In the genomic region with DNA sequence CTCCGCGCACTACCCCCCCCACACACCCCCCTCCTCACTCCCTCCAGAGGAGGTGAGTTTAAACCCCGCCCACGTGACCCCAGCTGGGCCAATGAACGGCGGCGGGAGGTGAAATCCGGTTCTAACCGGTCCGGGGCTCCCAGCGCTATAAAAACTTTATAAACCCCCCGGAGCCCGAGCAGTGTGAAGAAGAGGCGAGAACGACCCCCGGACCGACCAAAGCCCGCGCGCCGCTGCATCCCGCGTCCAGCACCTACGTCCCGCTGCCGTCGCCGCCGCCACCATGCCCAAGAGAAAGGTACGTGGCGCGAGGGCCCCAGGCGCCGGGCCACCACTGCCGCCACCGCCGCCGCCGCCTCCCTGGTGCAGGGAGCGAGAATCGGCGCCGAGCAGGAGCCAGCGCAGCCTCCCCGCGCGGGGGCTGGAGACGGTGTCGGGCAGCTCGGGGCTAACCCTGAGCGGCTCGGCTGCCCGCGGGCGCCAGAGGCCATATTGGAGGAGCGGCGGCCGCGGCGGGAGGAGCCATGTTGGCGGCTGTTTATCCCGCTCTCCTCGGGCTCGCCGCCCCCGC, we compare ENCODE assay signal across 8 cellular contexts. TPM values are rescaled to one million over a fixed set of nuclear protein-coding genes. Genes with fewer than 3 reads are reported as not detected.
A peak's percentile ranks its signal among the peaks of the same experiment; 100 is the strongest.
DNase-seq lines count a peak whose midpoint lies in the region; ATAC-seq and TF ChIP-seq lines count a peak whose summit lies in the region.

A gene (plus strand): TSS at position 111 of the 571 bp plus-strand sequence. CDS start 173 bp downstream, at position 284.

- no peaks in the 10 kb centered on the region for H3K27me3 ChIP-seq in colonic mucosa

- intact Hi-C loops in colonic mucosa (cut with DNase I) (no loop called here), left colon (cut with DNase I, micrococcal nuclease) (no loop called here)

- H3K27ac ChIP-seq in colonic mucosa, result peak within 1 kb of the TSS; percentile 100

- H3K9ac ChIP-seq in colonic mucosa (ENCODE audit: low read depth in 2 of 2, low read length in 2 of 2), result peak within 1 kb of the TSS; percentile 73 to 98

- no peaks in the 10 kb centered on the region for H3K9me3 ChIP-seq in colonic mucosa

- H3K4me1 ChIP-seq in colonic mucosa, result peaks cover 20% of the 10 kb centered on the region

- peak; percentile 91 for TF ChIP-seq POLR2A in GM18951 (IDR thresholded peaks at IDR 0.05; ENCODE audit: extremely low read depth, insufficient read depth, insufficient read length)

- CTCF ChIA-PET in AG04449 (lab: Yijun Ruan, JAX), result interaction anchor here (1.1 to 3.5 kb wide), 4 partner anchors 11 to 39 kb away, joined by 3 to 47 read pairs (median 16); a partner anchor contains a TSS

- POLR2A ChIA-PET in AG04449 (lab: Yijun Ruan, JAX), result interaction anchor here (0.5 to 2.1 kb wide), 4 partner anchors 28 to 160 kb away, joined by 3 to 7 read pairs (median 4); a partner anchor contains a TSS

- in situ Hi-C loops in GM18951 (cut with MboI; ENCODE audit: low sequenced_read_pairs, unreplicated experiment), result no loop called here

- TF ChIP-seq CTCF in AG04449 (IDR thresholded peaks at IDR 0.05; ENCODE audit: insufficient read depth, low read length, missing control alignments) (no peak), colonic mucosa (IDR thresholded peaks at IDR 0.05) (no peak)

- H3K36me3 ChIP-seq in colonic mucosa, result peaks cover 6% of the 10 kb centered on the region

- ATAC-seq in HG03159 (IDR thresholded peaks at IDR 0.05; ENCODE audit: unreplicated experiment) (peak; percentile 47), left colon (peak; percentile 62)

- peak; percentile 42 for DNase-seq in AG04449 (ENCODE audit: low read depth, low spot score)
- peak; percentile 88 to 93 for DNase-seq in NCI-H524 (lab: John Stamatoyannopoulos, UW)
- DNase-seq in activated CD4-positive, alpha-beta T cell treated with anti-CD3 and anti-CD28 coated beads for 48 hours, result peak; percentile 96
- DNase-seq in colonic mucosa, result peak; percentile 96
- DNase-seq in left colon, result peak; percentile 94
- DNase-seq in stimulated activated CD4-positive, alpha-beta T cell treated with anti-CD3 and anti-CD28 coated beads, Interleukin-1b, Interleukin-23, amount 100 ng/mL, for 24 hours (ENCODE audit: low read depth in 4 of 4, low spot score in 1 of 4), result peak; percentile 73 to 90 (median 80)

- peak within 1 kb of the TSS; percentile 77 for H3K4me3 ChIP-seq in AG04449 (ENCODE audit: low read depth, low read length)
- H3K4me3 ChIP-seq in colonic mucosa, result peak within 1 kb of the TSS; percentile 94

RNA-seq across cellular contexts. Expression of the gene that starts here (rescaled TPM):
- total RNA-seq in colonic mucosa (100 to 1,000 TPM; 332 to 758 TPM), left colon (100 to 1,000 TPM; 243 to 270 TPM)

Comparison
In these comparisons a context has a peak if more than half of its experiments do, and no peak if none do; other contexts are left out.
1. Peak in every context shown above with its lines: DNase-seq, ATAC-seq, H3K4me3 ChIP-seq and H3K27ac ChIP-seq.
2. DNase-seq: peak in every context shown above with its lines; median percentile 96 in activated CD4-positive, alpha-beta T cell treated with anti-CD3 and anti-CD28 coated beads for 48 hours; 96 in colonic mucosa; 94 in left colon; 90 in NCI-H524; 80 in stimulated activated CD4-positive, alpha-beta T cell treated with anti-CD3 and anti-CD28 coated beads, Interleukin-1b, Interleukin-23, amount 100 ng/mL, for 24 hours; 42 in AG04449.